22 cellular contexts compared by ENCODE assay signal in genomic region chr7:48876087-48876486, GRCh38. TPM values are rescaled to one million over a fixed set of nuclear protein-coding genes. Genes with fewer than 3 reads are reported as not detected.
DNase-seq lines count a peak whose midpoint lies in the region; ATAC-seq and TF ChIP-seq lines count a peak whose summit lies in the region.
"Had no signal": no experiment of that assay in that cellular context is flagged by ENCODE, and none has a peak within 500 bp of the region (broad histone marks: within the 10 kb centered on the region; RNA-seq: fewer than 3 reads in every experiment).

No MANE protein-coding gene starts in this region.

- H3K9me3 ChIP-seq in esophagus squamous epithelium, result no peaks in the 10 kb centered on the region
- H3K9me3 ChIP-seq: gastrocnemius medialis, Peyer's patch had no signal

- no peaks in the 10 kb centered on the region for H3K36me3 ChIP-seq in esophagus squamous epithelium
- H3K36me3 ChIP-seq: gastrocnemius medialis, Peyer's patch had no signal

- ATAC-seq in GM19043 (IDR thresholded peaks at IDR 0.05; ENCODE audit: low read depth, unreplicated experiment) (peak; percentile 52), HG02970 (IDR thresholded peaks at IDR 0.05; ENCODE audit: low FRiP score, unreplicated experiment) (no peak)
- ATAC-seq: activated CD8-positive, alpha-beta T cell treated with anti-CD3 and anti-CD28 coated beads for 36 hours; gastrocnemius medialis had no signal

- H3K9me3 Mint-ChIP-seq in chondrocyte (ENCODE audit: low read depth), result no peaks in the 10 kb centered on the region
- H3K9me3 Mint-ChIP-seq: activated CD8-positive, alpha-beta T cell treated with anti-CD3 and anti-CD28 coated beads for 36 hours had no signal

- in situ Hi-C loops in astrocyte of the cerebellum (cut with HindIII; ENCODE audit: low sequenced_read_pairs), result no loop called here

- no peak for TF ChIP-seq POLR2A in esophagus squamous epithelium (IDR thresholded peaks at IDR 0.05)

- no peaks in the 10 kb centered on the region for H3K36me3 Mint-ChIP-seq in chondrocyte (ENCODE audit: low read depth)
- H3K36me3 Mint-ChIP-seq: CD14-positive monocyte had no signal

- H3K4me1 ChIP-seq in esophagus squamous epithelium, result no peaks in the 10 kb centered on the region
- H3K4me1 ChIP-seq: gastrocnemius medialis, Peyer's patch had no signal

- peaks cover 8% of the 10 kb centered on the region for H3K27me3 Mint-ChIP-seq in chondrocyte (ENCODE audit: low read depth)
- H3K27me3 Mint-ChIP-seq: activated CD8-positive, alpha-beta T cell treated with anti-CD3 and anti-CD28 coated beads for 36 hours had no signal

- H3K4me3 Mint-ChIP-seq in chondrocyte (ENCODE audit: unreplicated experiment), result no peak overlapping the region
- H3K4me3 Mint-ChIP-seq: activated CD8-positive, alpha-beta T cell treated with anti-CD3 and anti-CD28 coated beads for 36 hours; CD14-positive monocyte had no signal

- no peaks in the 10 kb centered on the region for H3K4me1 Mint-ChIP-seq in chondrocyte (ENCODE audit: low read depth)
- H3K4me1 Mint-ChIP-seq: CD14-positive monocyte had no signal

- TF ChIP-seq CTCF in GM12865 (IDR thresholded peaks at IDR 0.05; ENCODE audit: insufficient read depth, low read depth, low read length, missing control alignments) (peak; percentile 18), astrocyte of the cerebellum (IDR thresholded peaks at IDR 0.05; ENCODE audit: low read depth, low read length, missing control alignments) (peak; percentile 21), esophagus squamous epithelium (IDR thresholded peaks at IDR 0.05) (peak in 1 of 6 experiments; percentile 5), chondrocyte (IDR thresholded peaks at IDR 0.05) (no peak)

- no peaks in the 10 kb centered on the region for H3K27me3 ChIP-seq in esophagus squamous epithelium
- H3K27me3 ChIP-seq: gastrocnemius medialis, Peyer's patch had no signal

- WGBS in esophagus squamous epithelium, 2 donors, result 89 to 93% methylated on average over 3 of the region's 3 CpGs

- DNase-seq in GM12865 (ENCODE audit: low read depth) (no peak), MV-4-11 (lab: John Stamatoyannopoulos, UW) (peak; percentile 44), astrocyte of the cerebellum (ENCODE audit: low read depth) (no peak), esophagus squamous epithelium (lab: John Stamatoyannopoulos, UW) (no peak), chondrocyte (ENCODE audit: low spot score) (no peak), mesenteric fat pad (ENCODE audit: low spot score) (no peak)
- DNase-seq: activated CD4-positive, CD25-positive, alpha-beta regulatory T cell; activated CD8-positive, alpha-beta T cell treated with anti-CD3 and anti-CD28 coated beads for 36 hours; amniotic stem cell; gastrocnemius medialis; kidney; Peyer's patch; stimulated activated CD4-positive, alpha-beta T cell treated with anti-CD3 and anti-CD28 coated beads, Interleukin-4, amount 100 ng/mL, for 4 hours; trophoblast cell had no signal

- intact Hi-C loops in esophagus squamous epithelium (cut with DNase I), result no loop called here

- no peak overlapping the region for H3K4me3 ChIP-seq in GM12865 (ENCODE audit: low read depth, low read length)
- no peak overlapping the region for H3K4me3 ChIP-seq in astrocyte of the cerebellum (ENCODE audit: low read depth, low read length)
- no peak overlapping the region for H3K4me3 ChIP-seq in esophagus squamous epithelium
- H3K4me3 ChIP-seq: gastrocnemius medialis, Peyer's patch had no signal

- H3K27ac Mint-ChIP-seq in chondrocyte (ENCODE audit: unreplicated experiment), result no peak overlapping the region
- H3K27ac Mint-ChIP-seq: activated CD8-positive, alpha-beta T cell treated with anti-CD3 and anti-CD28 coated beads for 36 hours had no signal

- no peak overlapping the region for H3K27ac ChIP-seq in esophagus squamous epithelium
- H3K27ac ChIP-seq: epithelial cell of prostate, gastrocnemius medialis, Peyer's patch had no signal

RNA-seq across cellular contexts. Expression of gene CDC14C, which starts 48.3 kb away (rescaled TPM):
- total RNA-seq in esophagus squamous epithelium (not detected), chondrocyte (not detected in 3 replicates), mesenteric fat pad (not detected)
- total RNA-seq: activated CD8-positive, alpha-beta T cell treated with anti-CD3 and anti-CD28 coated beads for 36 hours; cardiac septum; gastrocnemius medialis; H1; kidney; lung microvascular endothelial cell; Peyer's patch; SK-MEL-5 had no signal
